In the genomic region with DNA sequence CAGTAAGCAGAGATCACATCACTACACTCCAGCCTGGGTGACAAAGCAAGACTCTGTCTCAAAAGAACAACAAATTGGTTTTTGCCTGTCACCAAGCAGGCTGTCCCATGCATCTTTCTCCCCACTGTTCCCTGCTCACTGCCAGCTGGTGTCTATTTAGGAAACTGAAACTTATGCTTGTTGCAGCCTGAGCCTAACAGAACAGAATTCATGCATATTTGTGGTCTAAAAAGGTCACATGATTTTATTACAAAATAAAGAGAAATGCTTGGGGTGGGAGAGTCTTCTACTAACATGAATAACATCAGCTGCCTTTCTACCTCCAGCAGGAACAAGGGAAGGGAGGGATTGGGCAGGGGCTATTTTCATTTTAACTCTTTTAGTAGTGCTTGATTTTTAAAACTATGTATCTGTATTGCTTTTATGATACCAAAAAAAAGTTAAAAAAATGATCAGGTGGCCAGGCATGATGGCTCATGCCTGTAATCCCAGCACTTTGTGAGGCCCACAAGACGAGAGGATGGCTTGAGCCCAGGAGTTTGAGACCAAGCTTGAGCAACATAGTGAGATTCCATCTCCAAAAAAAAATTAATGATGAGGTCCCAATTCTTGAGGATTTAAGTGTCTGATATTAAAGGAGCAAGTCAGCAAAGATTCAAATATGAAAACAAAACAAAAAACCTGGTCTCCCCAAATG, we compare ENCODE assay signal across 9 cellular contexts. TPM values are rescaled to one million over a fixed set of nuclear protein-coding genes. Genes with fewer than 3 reads are reported as not detected.
A peak's percentile ranks its signal among the peaks of the same experiment; 100 is the strongest.
DNase-seq lines count a peak whose midpoint lies in the region; ATAC-seq and TF ChIP-seq lines count a peak whose summit lies in the region.
"Had no signal": no experiment of that assay in that cellular context is flagged by ENCODE, and none has a peak within 500 bp of the region (broad histone marks: within the 10 kb centered on the region; RNA-seq: fewer than 3 reads in every experiment).

No MANE protein-coding gene starts in this region.

- H3K9me3 ChIP-seq in SK-N-MC (ENCODE audit: low read depth, low read length), result no peaks in the 10 kb centered on the region
- H3K9me3 ChIP-seq: mucosa of descending colon had no signal

- no peaks in the 10 kb centered on the region for H3K9me3 Mint-ChIP-seq in activated CD4-positive, alpha-beta T cell treated with anti-CD3 and anti-CD28 coated beads, Interleukin-2, amount 10 ng/mL, durations not matched to agents 7 days and 5 days
- no peaks in the 10 kb centered on the region for H3K9me3 Mint-ChIP-seq in neural crest cell

- ATAC-seq in HG03442 (IDR thresholded peaks at IDR 0.05; ENCODE audit: unreplicated experiment), result no peak
- no peak for ATAC-seq in left lobe of liver

- CTCF ChIA-PET in activated CD4-positive, alpha-beta T cell treated with anti-CD3 and anti-CD28 coated beads, Interleukin-2, amount 10 ng/mL, durations not matched to agents 7 days and 5 days (lab: Charles Lee), result interaction anchor here (0.5 to 3.9 kb wide), 12 partner anchors 9 to 170 kb away, joined by 3 to 26 read pairs (median 4); a partner anchor contains a TSS

- H3K27ac Mint-ChIP-seq in activated CD4-positive, alpha-beta T cell treated with anti-CD3 and anti-CD28 coated beads, Interleukin-2, amount 10 ng/mL, durations not matched to agents 7 days and 5 days, result peak overlapping the region; percentile 99
- H3K27ac Mint-ChIP-seq in neural crest cell (ENCODE audit: unreplicated experiment), result peak overlapping the region; percentile 84

- DNase-seq in activated CD4-positive, alpha-beta T cell treated with anti-CD3 and anti-CD28 coated beads, Interleukin-2, amount 10 ng/mL, durations not matched to agents 7 days and 5 days, result no peak
- no peak for DNase-seq in activated CD4-positive, alpha-beta T cell treated with anti-CD3 and anti-CD28 coated beads for 4 hours
- DNase-seq in SK-N-MC (ENCODE audit: low read depth, low spot score) (peak; percentile 64), epithelial cell of proximal tubule (ENCODE audit: low read depth) (peak; percentile 67), neural crest cell (ENCODE audit: low read depth, low spot score) (no peak), NCI-H1105 (lab: John Stamatoyannopoulos, UW) (no peak), left lobe of liver (ENCODE audit: low spot score) (no peak)

- peak overlapping the region; percentile 76 for H3K9ac ChIP-seq in SK-N-MC (ENCODE audit: insufficient read length)

- H3K36me3 ChIP-seq in SK-N-MC (ENCODE audit: insufficient read depth, low read length), result peaks cover 21% of the 10 kb centered on the region

- peaks cover 39% of the 10 kb centered on the region for H3K36me3 Mint-ChIP-seq in activated CD4-positive, alpha-beta T cell treated with anti-CD3 and anti-CD28 coated beads, Interleukin-2, amount 10 ng/mL, durations not matched to agents 7 days and 5 days (ENCODE audit: low read depth)
- H3K36me3 Mint-ChIP-seq in neural crest cell (ENCODE audit: low read depth), result peaks cover 3% of the 10 kb centered on the region

- peaks cover 32% of the 10 kb centered on the region for H3K4me1 Mint-ChIP-seq in activated CD4-positive, alpha-beta T cell treated with anti-CD3 and anti-CD28 coated beads, Interleukin-2, amount 10 ng/mL, durations not matched to agents 7 days and 5 days
- peaks cover 19% of the 10 kb centered on the region for H3K4me1 Mint-ChIP-seq in neural crest cell

- POLR2A ChIA-PET in activated CD4-positive, alpha-beta T cell treated with anti-CD3 and anti-CD28 coated beads, Interleukin-2, amount 10 ng/mL, durations not matched to agents 7 days and 5 days (lab: Charles Lee), result interaction anchor here (0.6 to 2.3 kb wide), 7 partner anchors 16 to 241 kb away, joined by 3 to 10 read pairs (median 3); a partner anchor contains a TSS

- no peak for TF ChIP-seq CTCF in epithelial cell of proximal tubule (conservative IDR thresholded peaks at IDR 0.05; ENCODE audit: low read depth, low read length)
- TF ChIP-seq CTCF in neural crest cell (conservative IDR thresholded peaks at IDR 0.05), result no peak

- H3K4me3 ChIP-seq in SK-N-MC (peak overlapping the region; percentile 91), epithelial cell of proximal tubule (ENCODE audit: low read depth, low read length) (peak overlapping the region; percentile 78)

- H3K27ac ChIP-seq in SK-N-MC, result peak overlapping the region; percentile 56

- no peaks in the 10 kb centered on the region for H3K27me3 Mint-ChIP-seq in activated CD4-positive, alpha-beta T cell treated with anti-CD3 and anti-CD28 coated beads, Interleukin-2, amount 10 ng/mL, durations not matched to agents 7 days and 5 days
- H3K27me3 Mint-ChIP-seq in neural crest cell (ENCODE audit: low read depth), result peaks cover 11% of the 10 kb centered on the region

- H3K4me3 Mint-ChIP-seq in activated CD4-positive, alpha-beta T cell treated with anti-CD3 and anti-CD28 coated beads, Interleukin-2, amount 10 ng/mL, durations not matched to agents 7 days and 5 days, result peak overlapping the region; percentile 91
- H3K4me3 Mint-ChIP-seq in neural crest cell, result peak overlapping the region; percentile 96

RNA-seq across cellular contexts. Expression of a gene that starts 0.9 kb away (rescaled TPM):
- total RNA-seq in activated CD4-positive, alpha-beta T cell treated with anti-CD3 and anti-CD28 coated beads, Interleukin-2, amount 10 ng/mL, durations not matched to agents 7 days and 5 days, result 100 to 1,000 TPM; 391 to 398 TPM
- total RNA-seq in epithelial cell of proximal tubule (39.2 and 48.2 TPM in 2 replicates), neural crest cell (67.4 and 70.0 TPM in 2 replicates), left lobe of liver (95.5 TPM)

RNA-seq across cellular contexts. Expression of a gene that starts 3.7 kb away (rescaled TPM):
- not detected for total RNA-seq in activated CD4-positive, alpha-beta T cell treated with anti-CD3 and anti-CD28 coated beads, Interleukin-2, amount 10 ng/mL, durations not matched to agents 7 days and 5 days
- total RNA-seq in epithelial cell of proximal tubule (not detected in 2 replicates), neural crest cell (not detected in 2 replicates), left lobe of liver (188 TPM)
- total RNA-seq: mucosa of descending colon had no signal

RNA-seq across cellular contexts. Expression of a gene that starts 20.3 kb away (rescaled TPM):
- total RNA-seq in activated CD4-positive, alpha-beta T cell treated with anti-CD3 and anti-CD28 coated beads, Interleukin-2, amount 10 ng/mL, durations not matched to agents 7 days and 5 days, result 1 to 10 TPM; 6.1 to 8.0 TPM
- total RNA-seq in epithelial cell of proximal tubule, result 13.4 and 26.1 TPM in 2 replicates
- 0.23 TPM in 1 of 2 replicates, not detected in the other for total RNA-seq in neural crest cell
- total RNA-seq in left lobe of liver, result 0.43 TPM

RNA-seq across cellular contexts. Expression of a gene that starts 25.2 kb away (rescaled TPM):
- total RNA-seq in activated CD4-positive, alpha-beta T cell treated with anti-CD3 and anti-CD28 coated beads, Interleukin-2, amount 10 ng/mL, durations not matched to agents 7 days and 5 days, result 10 to 100 TPM; 76.9 to 78.9 TPM
- total RNA-seq in epithelial cell of proximal tubule (12.1 and 15.0 TPM in 2 replicates), neural crest cell (64.4 and 69.6 TPM in 2 replicates), left lobe of liver (86.0 TPM)

RNA-seq across cellular contexts. Expression of a gene that starts 43.2 kb away (rescaled TPM):
- 100 to 1,000 TPM in 1 of 2 experiments, 10 to 100 TPM in 1; 96.2 to 105 TPM for total RNA-seq in activated CD4-positive, alpha-beta T cell treated with anti-CD3 and anti-CD28 coated beads, Interleukin-2, amount 10 ng/mL, durations not matched to agents 7 days and 5 days
- 141 and 155 TPM in 2 replicates for total RNA-seq in epithelial cell of proximal tubule
- 242 and 244 TPM in 2 replicates for total RNA-seq in neural crest cell
- 93.3 TPM for total RNA-seq in left lobe of liver

Comparison
In these comparisons a context has a peak if more than half of its experiments do, and no peak if none do; other contexts are left out.
1. DNase-seq: peak in SK-N-MC (single experiment) and epithelial cell of proximal tubule (single experiment); none in activated CD4-positive, alpha-beta T cell treated with anti-CD3 and anti-CD28 coated beads, Interleukin-2, amount 10 ng/mL, durations not matched to agents 7 days and 5 days (single experiment), activated CD4-positive, alpha-beta T cell treated with anti-CD3 and anti-CD28 coated beads for 4 hours (0 of 2), neural crest cell (single experiment), NCI-H1105 (single experiment) and left lobe of liver (single experiment).
2. RNA of a gene that starts 3.7 kb away (total RNA-seq): 188 TPM in left lobe of liver (single experiment); not detected in activated CD4-positive, alpha-beta T cell treated with anti-CD3 and anti-CD28 coated beads, Interleukin-2, amount 10 ng/mL, durations not matched to agents 7 days and 5 days, not detected in epithelial cell of proximal tubule and not detected in neural crest cell; every median in the first group is over 100 times any median in the second.